25 cellular contexts compared by ENCODE assay signal in genomic region chr4:43837171-43837570, GRCh38.
"Had no signal": no experiment of that assay in that cellular context is flagged by ENCODE, and none has a peak within 500 bp of the region (broad histone marks: within the 10 kb centered on the region; RNA-seq: fewer than 3 reads in every experiment).

No MANE protein-coding gene starts in this region.

- FAIRE-seq: islet of Langerhans, TTC549 had no signal

- H3K9ac ChIP-seq: neural progenitor cell had no signal

- H2AFZ ChIP-seq: neural progenitor cell had no signal

- DNase-seq: activated CD4-positive, alpha-beta T cell treated with anti-CD3 and anti-CD28 coated beads for 1 hour; activated CD8-positive, alpha-beta memory T cell treated with anti-CD3 and anti-CD28 coated beads, Interleukin-2, amount 50 U/mL, for 4 hours; activated naive CD4-positive, alpha-beta T cell treated with Interleukin-2 at 50 U/mL for 16 hours; activated naive CD8-positive, alpha-beta T cell treated with anti-CD3 and anti-CD28 coated beads for 36 hours; activated T-cell treated with anti-CD3 and anti-CD28 coated beads, Interleukin-2, amount 50 U/mL, for 24 hours; amniotic stem cell; body of pancreas; dermis blood vessel endothelial cell; effector CD8-positive, alpha-beta T cell; hippocampal formation; lower lobe of right lung; naive thymus-derived CD8-positive, alpha-beta T cell; retina; sigmoid colon; stimulated activated CD4-positive, alpha-beta T cell treated with anti-CD3 and anti-CD28 coated beads, Interleukin-2, amount 100 ng/mL, for 48 hours; stimulated activated CD8-positive, alpha-beta memory T cell treated with anti-CD3 and anti-CD28 coated beads, Interleukin-4, amount 100 ng/mL, for 48 hours; stimulated activated naive B cell treated with anti-CD40 and anti-IgM and Interleukin-4, amounts not matched to agents 10 μg/mL and 1 μg/mL and 100 μg/mL, for 72 hours; T-helper 1 cell; testis; uterus had no signal

- H3K36me3 ChIP-seq: lower lobe of right lung, neural progenitor cell, sigmoid colon, uterus had no signal

- H3K4me2 ChIP-seq: neural progenitor cell, smooth muscle cell had no signal

- H3K4me1 ChIP-seq: body of pancreas, foreskin keratinocyte, lower lobe of right lung, neural progenitor cell, sigmoid colon, testis, uterus had no signal

- H3K27ac ChIP-seq: body of pancreas, foreskin keratinocyte, lower lobe of right lung, neural progenitor cell, sigmoid colon, testis, uterus had no signal

- H3K9me3 ChIP-seq: lower lobe of right lung, testis, uterus had no signal

- H3K27me3 ChIP-seq: body of pancreas, foreskin keratinocyte, neural progenitor cell, sigmoid colon, testis, uterus had no signal

- ATAC-seq: body of pancreas; foreskin keratinocyte; lower lobe of right lung; naive thymus-derived CD8-positive, alpha-beta T cell; stimulated activated naive B cell treated with anti-CD40 and anti-IgM and Interleukin-4, amounts not matched to agents 10 μg/mL and 1 μg/mL and 100 μg/mL, for 72 hours had no signal

- H3K4me3 ChIP-seq: body of pancreas, lower lobe of right lung, neural progenitor cell, sigmoid colon, smooth muscle cell, testis, uterus had no signal
